In the genomic region with DNA sequence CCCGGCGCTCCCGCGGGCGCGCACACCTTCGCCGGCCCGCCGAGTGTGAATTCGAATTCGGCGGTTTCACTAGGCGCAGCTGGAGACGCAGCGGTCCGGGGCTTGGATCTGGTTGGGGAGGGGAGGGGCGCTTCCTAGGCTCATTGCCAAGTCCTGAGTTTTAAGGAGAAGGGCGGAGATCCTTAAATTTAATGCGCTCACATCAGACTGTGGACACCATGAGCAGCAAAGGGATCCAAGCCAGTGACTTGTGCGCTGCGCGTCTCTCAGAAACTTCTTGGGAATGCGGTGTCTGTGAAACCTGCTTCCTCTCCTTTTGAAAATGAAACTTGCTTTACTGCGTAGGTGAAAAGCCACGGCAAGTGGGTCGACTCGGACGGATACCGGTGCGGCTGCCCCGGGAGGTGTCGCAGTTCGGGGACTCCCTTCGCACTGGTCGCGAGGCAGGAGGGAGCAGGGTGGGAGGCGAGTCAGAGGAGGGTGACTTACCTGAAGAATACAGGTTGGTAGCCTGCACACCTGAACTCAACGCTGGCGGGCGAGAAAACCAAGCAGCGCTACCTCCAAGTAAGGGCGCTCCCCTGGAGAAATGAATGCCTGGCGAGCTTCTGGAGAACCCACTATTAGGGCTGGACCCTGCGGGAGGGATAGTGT, we compare ENCODE assay signal across 8 cellular contexts. TPM values are rescaled to one million over a fixed set of nuclear protein-coding genes. Genes with fewer than 3 reads are reported as not detected.
DNase-seq lines count a peak whose midpoint lies in the region; ATAC-seq, FAIRE-seq and TF ChIP-seq lines count a peak whose summit lies in the region.

No MANE protein-coding gene starts in this region.

- peak; percentile 15 for ATAC-seq in left lung
- ATAC-seq in HG03108 (IDR thresholded peaks at IDR 0.05; ENCODE audit: unreplicated experiment): no peak

- H3K4me1 ChIP-seq in left lung: peaks cover 9 to 31% of the 10 kb centered on the region in 2 donors

- DNase-seq in CD1c-positive myeloid dendritic cell (ENCODE audit: extremely low spot score): peak; percentile 55
- DNase-seq in HFF-Myc (ENCODE audit: extremely low read depth, low read depth): no peak
- DNase-seq in bronchial epithelial cell (ENCODE audit: low read depth): peak; percentile 50
- peak in 1 of 2 donors; percentile 83 for DNase-seq in left lung
- peak; percentile 19 to 36 for DNase-seq in stimulated activated CD4-positive, alpha-beta T cell treated with anti-CD3 and anti-CD28 coated beads, Interleukin-4, amount 100 ng/mL, for 48 hours (ENCODE audit: low read depth in 2 of 2)
- DNase-seq in SK-N-DZ (ENCODE audit: low spot score): no peak

- H3K4me3 ChIP-seq in HFF-Myc (replicated peaks; ENCODE audit: low read depth, low read length): peak overlapping the region; percentile 76
- peak overlapping the region; percentile 90 for H3K4me3 ChIP-seq in WI38 (ENCODE audit: low read depth, low read length)
- peak overlapping the region; percentile 66 for H3K4me3 ChIP-seq in bronchial epithelial cell (ENCODE audit: low read depth, low read length)
- peak overlapping the region; percentile 82 for H3K4me3 ChIP-seq in left lung

- TF ChIP-seq CTCF in HFF-Myc (IDR thresholded peaks at IDR 0.05; ENCODE audit: low read depth, low read length, missing control alignments) (no peak), WI38 (IDR thresholded peaks at IDR 0.05; ENCODE audit: low read depth, low read length) (no peak), bronchial epithelial cell (IDR thresholded peaks at IDR 0.05; ENCODE audit: insufficient read depth, low read length, severe bottlenecking) (no peak), left lung (IDR thresholded peaks at IDR 0.05) (no peak)

- peak overlapping the region; percentile 54 to 81 for H3K27ac ChIP-seq in left lung

- no peaks in the 10 kb centered on the region for H3K36me3 ChIP-seq in bronchial epithelial cell (ENCODE audit: control insufficient read depth, insufficient read depth, low read length)
- H3K36me3 ChIP-seq in left lung: no peaks in the 10 kb centered on the region

- H3K9me3 ChIP-seq in left lung: no peaks in the 10 kb centered on the region

- intact Hi-C loops in left lung (cut with DNase I): no loop called here

- no peaks in the 10 kb centered on the region for H3K27me3 ChIP-seq in bronchial epithelial cell (ENCODE audit: control insufficient read depth, insufficient read depth, low read length)
- H3K27me3 ChIP-seq in left lung: peaks cover 0 to 11% of the 10 kb centered on the region in 2 donors

- no peak for FAIRE-seq in bronchial epithelial cell (lab: Jason Lieb, UNC)

RNA-seq across cellular contexts. Expression of a gene that starts 0.9 kb away (rescaled TPM):
- total RNA-seq in bronchial epithelial cell: 0.53 and 1.2 TPM in 2 replicates
- total RNA-seq in left lung: 10 to 100 TPM; 11.6 to 19.3 TPM
- polyA plus RNA-seq in SK-N-DZ (2014; cell fraction: cytosol; rRNA removed): not detected in 2 replicates
- polyA plus RNA-seq in SK-N-DZ (2014; cell fraction: nucleus; rRNA removed): not detected in 2 replicates

Comparison
In these comparisons a context has a peak if more than half of its experiments do, and no peak if none do; other contexts are left out.
1. DNase-seq: peak in CD1c-positive myeloid dendritic cell (single experiment), bronchial epithelial cell (single experiment) and stimulated activated CD4-positive, alpha-beta T cell treated with anti-CD3 and anti-CD28 coated beads, Interleukin-4, amount 100 ng/mL, for 48 hours (2 of 2); none in HFF-Myc (single experiment) and SK-N-DZ (single experiment).
2. Peak in every context shown above with its lines, with median percentiles within 50 percentile points of each other: H3K4me3 ChIP-seq.